Comparison of ENCODE assay signal across 24 cellular contexts in the genomic region with DNA sequence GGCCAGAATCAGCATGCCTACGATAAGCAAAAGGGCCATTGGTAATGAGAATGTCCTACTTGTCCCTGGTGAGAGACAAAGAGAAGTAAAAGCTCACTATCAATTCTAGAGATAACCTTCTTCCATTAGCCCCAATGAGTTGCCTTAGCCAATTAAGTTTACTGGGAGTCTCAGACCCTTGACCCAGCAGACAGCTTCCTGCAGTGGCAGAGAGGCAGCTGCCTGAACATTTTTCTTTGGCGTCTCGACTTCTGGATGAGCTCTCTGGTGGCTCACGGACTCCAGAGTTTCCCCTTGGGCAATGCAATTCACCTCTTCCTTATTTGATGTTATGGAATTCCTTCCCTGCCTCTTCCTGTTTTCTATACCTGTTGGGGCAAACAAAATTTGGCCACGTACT.
"Had no signal": no experiment of that assay in that cellular context is flagged by ENCODE, and none has a peak within 500 bp of the region (broad histone marks: within the 10 kb centered on the region; RNA-seq: fewer than 3 reads in every experiment).

No MANE protein-coding gene starts in this region.

- FAIRE-seq: urothelium cell line had no signal

- H3K27me3 ChIP-seq: neural progenitor cell, neutrophil, ovary, right atrium auricular region, right lobe of liver, stomach, testis, thyroid gland, transverse colon, upper lobe of right lung had no signal

- DNase-seq: hippocampal formation; left ventricle myocardium inferior; naive B cell; natural killer cell; nephron progenitor cell; ovary; right lobe of liver; stimulated activated CD4-positive, alpha-beta T cell treated with anti-CD3 and anti-CD28 coated beads, Interleukin-12 subunit alpha, Interleukin-12 subunit beta, amount 100 ng/mL, for 4 hours; stimulated activated CD4-positive, alpha-beta T cell treated with anti-CD3 and anti-CD28 coated beads, Interleukin-15, amount 100 ng/mL, for 24 hours; stimulated activated CD4-positive, alpha-beta T cell treated with anti-CD3 and anti-CD28 coated beads, Interleukin-2, amount 100 ng/mL, for 24 hours; stimulated activated CD4-positive, alpha-beta T cell treated with anti-CD3 and anti-CD28 coated beads, Interleukin-4, amount 100 ng/mL, for 1 hour; stimulated activated naive B cell treated with anti-CD40 and anti-IgM and Interleukin-4, amounts not matched to agents 10 μg/mL and 1 μg/mL and 100 μg/mL, for 72 hours; stimulated activated naive CD8-positive, alpha-beta T cell treated with anti-CD3 and anti-CD28 coated beads, Interleukin-15, Interleukin-2, amounts not matched to agents 100 U/mL and 50 U/mL, for 24 hours; stomach; testis; thyroid gland; transverse colon; upper lobe of right lung had no signal

- H3K4me1 ChIP-seq: left ventricle myocardium inferior, neural progenitor cell, right atrium auricular region, stomach, testis, thyroid gland, transverse colon, upper lobe of right lung had no signal

- H2AFZ ChIP-seq: neural progenitor cell had no signal

- H3K36me3 ChIP-seq: left ventricle myocardium inferior, neural progenitor cell, neutrophil, ovary, right atrium auricular region, right lobe of liver, stomach, thyroid gland, transverse colon, upper lobe of right lung had no signal

- H3K9me3 ChIP-seq: left ventricle myocardium inferior, neutrophil, ovary, right atrium auricular region, right lobe of liver, stomach, testis, thyroid gland, transverse colon, upper lobe of right lung had no signal

- H3K4me2 ChIP-seq: neural progenitor cell had no signal

- H3K27ac ChIP-seq: left ventricle myocardium inferior, neural progenitor cell, neutrophil, ovary, right atrium auricular region, right lobe of liver, skin epidermis, stomach, testis, thyroid gland, transverse colon, upper lobe of right lung had no signal

- ATAC-seq: natural killer cell; right lobe of liver; stimulated activated naive B cell treated with anti-CD40 and anti-IgM and Interleukin-4, amounts not matched to agents 10 μg/mL and 1 μg/mL and 100 μg/mL, for 72 hours; stimulated activated naive CD8-positive, alpha-beta T cell treated with anti-CD3 and anti-CD28 coated beads, Interleukin-15, Interleukin-2, amounts not matched to agents 100 U/mL and 50 U/mL, for 24 hours; upper lobe of right lung had no signal

- H3K9ac ChIP-seq: neural progenitor cell had no signal

- H3K4me3 ChIP-seq: left ventricle myocardium inferior, lung, neural progenitor cell, ovary, right atrium auricular region, right lobe of liver, skin epidermis, stomach, testis, thyroid gland, transverse colon, upper lobe of right lung had no signal
